Comparison of ENCODE assay signal across 11 cellular contexts in genomic region chr2:119647440-119648169, GRCh38. TPM values are rescaled to one million over a fixed set of nuclear protein-coding genes. Genes with fewer than 3 reads are reported as not detected.
DNase-seq lines count a peak whose midpoint lies in the region; ATAC-seq and TF ChIP-seq lines count a peak whose summit lies in the region.
"Had no signal": no experiment of that assay in that cellular context is flagged by ENCODE, and none has a peak within 500 bp of the region (broad histone marks: within the 10 kb centered on the region; RNA-seq: fewer than 3 reads in every experiment).

No MANE protein-coding gene starts in this region.

- TF ChIP-seq EP300 in gastroesophageal sphincter (IDR thresholded peaks at IDR 0.05): no peak

- no peaks in the 10 kb centered on the region for H3K27me3 ChIP-seq in RWPE2 (ENCODE audit: insufficient read depth, poor library complexity, severe bottlenecking)
- no peaks in the 10 kb centered on the region for H3K27me3 ChIP-seq in gastroesophageal sphincter
- H3K27me3 ChIP-seq: thyroid gland had no signal

- H3K4me1 ChIP-seq in RWPE2 (ENCODE audit: insufficient read depth, poor library complexity, severe bottlenecking) (peaks cover 8% of the 10 kb centered on the region), gastroesophageal sphincter (no peaks in the 10 kb centered on the region)
- H3K4me1 ChIP-seq: thyroid gland had no signal

- no peak for TF ChIP-seq POLR2A in gastroesophageal sphincter (IDR thresholded peaks at IDR 0.05)

- H3K4me3 ChIP-seq in RWPE2 (ENCODE audit: severe bottlenecking) (no peak overlapping the region), gastroesophageal sphincter (no peak overlapping the region)
- H3K4me3 ChIP-seq: thyroid gland had no signal

- no peak overlapping the region for H3K27ac Mint-ChIP-seq in activated naive CD4-positive, alpha-beta T cell treated with anti-CD3 and anti-CD28 coated beads, Interleukin-2, amount 10 ng/mL, durations not matched to agents 7 days and 5 days
- no peak overlapping the region for H3K27ac Mint-ChIP-seq in stimulated activated naive CD8-positive, alpha-beta T cell treated with anti-CD3 and anti-CD28 coated beads, Interleukin-15, amount 100 ng/mL, for 72 hours
- H3K27ac Mint-ChIP-seq: activated naive CD8-positive, alpha-beta T cell had no signal

- H3K27ac ChIP-seq in RWPE2 (ENCODE audit: poor library complexity, severe bottlenecking) (no peak overlapping the region), gastroesophageal sphincter (no peak overlapping the region)
- H3K27ac ChIP-seq: thyroid gland had no signal

- TF ChIP-seq CTCF in RWPE2 (IDR thresholded peaks at IDR 0.05; ENCODE audit: poor library complexity, severe bottlenecking) (no peak), gastroesophageal sphincter (IDR thresholded peaks at IDR 0.05) (no peak)

- no peaks in the 10 kb centered on the region for H3K9me3 Mint-ChIP-seq in activated naive CD4-positive, alpha-beta T cell treated with anti-CD3 and anti-CD28 coated beads, Interleukin-2, amount 10 ng/mL, durations not matched to agents 7 days and 5 days
- H3K9me3 Mint-ChIP-seq in stimulated activated naive CD8-positive, alpha-beta T cell treated with anti-CD3 and anti-CD28 coated beads, Interleukin-15, amount 100 ng/mL, for 72 hours: no peaks in the 10 kb centered on the region

- no peaks in the 10 kb centered on the region for H3K36me3 Mint-ChIP-seq in activated naive CD4-positive, alpha-beta T cell treated with anti-CD3 and anti-CD28 coated beads, Interleukin-2, amount 10 ng/mL, durations not matched to agents 7 days and 5 days

- H3K27me3 Mint-ChIP-seq in activated naive CD4-positive, alpha-beta T cell treated with anti-CD3 and anti-CD28 coated beads, Interleukin-2, amount 10 ng/mL, durations not matched to agents 7 days and 5 days: peaks cover 19% of the 10 kb centered on the region
- H3K27me3 Mint-ChIP-seq in stimulated activated naive CD8-positive, alpha-beta T cell treated with anti-CD3 and anti-CD28 coated beads, Interleukin-15, amount 100 ng/mL, for 72 hours: no peaks in the 10 kb centered on the region

- ATAC-seq in GM19452 (IDR thresholded peaks at IDR 0.05; ENCODE audit: unreplicated experiment) (peak; percentile 96), HG03159 (IDR thresholded peaks at IDR 0.05; ENCODE audit: unreplicated experiment) (peak; percentile 92), RWPE2 (ENCODE audit: low read depth) (peak; percentile 92), gastroesophageal sphincter (no peak)
- ATAC-seq in stimulated activated naive CD8-positive, alpha-beta T cell treated with anti-CD3 and anti-CD28 coated beads, Interleukin-15, amount 100 ng/mL, for 72 hours: no peak
- ATAC-seq: Right ventricle myocardium inferior had no signal

- CTCF ChIA-PET in activated naive CD4-positive, alpha-beta T cell treated with anti-CD3 and anti-CD28 coated beads, Interleukin-2, amount 10 ng/mL, durations not matched to agents 7 days and 5 days (lab: Charles Lee): no interaction called here

- no peaks in the 10 kb centered on the region for H3K9me3 ChIP-seq in RWPE2 (ENCODE audit: severe bottlenecking)
- H3K9me3 ChIP-seq in gastroesophageal sphincter: peaks cover 0 to 8% (median 0%) of the 10 kb centered on the region in 3 donors
- H3K9me3 ChIP-seq: thyroid gland had no signal

- no peak overlapping the region for H3K4me3 Mint-ChIP-seq in activated naive CD4-positive, alpha-beta T cell treated with anti-CD3 and anti-CD28 coated beads, Interleukin-2, amount 10 ng/mL, durations not matched to agents 7 days and 5 days
- no peak overlapping the region for H3K4me3 Mint-ChIP-seq in stimulated activated naive CD8-positive, alpha-beta T cell treated with anti-CD3 and anti-CD28 coated beads, Interleukin-15, amount 100 ng/mL, for 72 hours
- H3K4me3 Mint-ChIP-seq: activated naive CD8-positive, alpha-beta T cell had no signal

- no peaks in the 10 kb centered on the region for H3K36me3 ChIP-seq in RWPE2 (ENCODE audit: low read depth)
- no peaks in the 10 kb centered on the region for H3K36me3 ChIP-seq in gastroesophageal sphincter
- H3K36me3 ChIP-seq: thyroid gland had no signal

- peak; percentile 74 for DNase-seq in A172 (ENCODE audit: low spot score)
- DNase-seq in RWPE2 (ENCODE audit: low spot score): no peak
- DNase-seq in retina: no peak
- DNase-seq in activated naive CD4-positive, alpha-beta T cell treated with anti-CD3 and anti-CD28 coated beads, Interleukin-2, amount 10 ng/mL, durations not matched to agents 7 days and 5 days: no peak
- DNase-seq in stimulated activated naive CD8-positive, alpha-beta T cell treated with anti-CD3 and anti-CD28 coated beads, Interleukin-15, amount 100 ng/mL, for 72 hours: no peak
- DNase-seq: thyroid gland had no signal

- H3K4me1 Mint-ChIP-seq in activated naive CD4-positive, alpha-beta T cell treated with anti-CD3 and anti-CD28 coated beads, Interleukin-2, amount 10 ng/mL, durations not matched to agents 7 days and 5 days: no peaks in the 10 kb centered on the region
- no peaks in the 10 kb centered on the region for H3K4me1 Mint-ChIP-seq in stimulated activated naive CD8-positive, alpha-beta T cell treated with anti-CD3 and anti-CD28 coated beads, Interleukin-15, amount 100 ng/mL, for 72 hours

- 42 to 84% methylated on average over 3 to 7 of the region's 7 CpGs for WGBS in gastroesophageal sphincter (ENCODE audit: low coverage in 1 of 2), 2 donors

RNA-seq across cellular contexts. Expression of gene TMEM177, which starts 31.4 kb away (rescaled TPM):
- total RNA-seq in A172 (2014; rRNA removed; shearing (Covaris generic)): 23.8 and 31.8 TPM in 2 replicates
- 10 to 100 TPM in 1 of 4 donors, 1 to 10 TPM in 3; 3.6 to 13.1 (median 7.4) TPM for total RNA-seq in gastroesophageal sphincter

Comparison
In these comparisons a context has a peak if more than half of its experiments do, and no peak if none do; other contexts are left out.
1. ATAC-seq: peak in GM19452 (single experiment), HG03159 (single experiment) and RWPE2 (single experiment); none in gastroesophageal sphincter (single experiment) and stimulated activated naive CD8-positive, alpha-beta T cell treated with anti-CD3 and anti-CD28 coated beads, Interleukin-15, amount 100 ng/mL, for 72 hours (single experiment).